Comparison of ENCODE assay signal across 1 cellular context in genomic region chrX:107465932-107466620, GRCh38.
TF ChIP-seq lines count a peak whose summit lies in the region.

No MANE protein-coding gene starts in this region.

TF ChIP-seq in GM23338, 12 proteins besides CTCF, POLR2A, EP300 and RAD21 (continued from another document):
- no peak for TF ChIP-seq REST (IDR thresholded peaks at IDR 0.05; ENCODE audit: unreplicated experiment)
- no peak for TF ChIP-seq POLR2AphosphoS5 (IDR thresholded peaks at IDR 0.05; ENCODE audit: low read depth)
- no peak for TF ChIP-seq EZH2 (IDR thresholded peaks at IDR 0.05; ENCODE audit: low read depth, unreplicated experiment)
- TF ChIP-seq ZNF114 (CRISPR knock-in tag; IDR thresholded peaks at IDR 0.05), result no peak
- no peak for TF ChIP-seq NANOG (IDR thresholded peaks at IDR 0.05; ENCODE audit: borderline replicate concordance)
